ENCODE assay signal across 21 cellular contexts in the genomic region with DNA sequence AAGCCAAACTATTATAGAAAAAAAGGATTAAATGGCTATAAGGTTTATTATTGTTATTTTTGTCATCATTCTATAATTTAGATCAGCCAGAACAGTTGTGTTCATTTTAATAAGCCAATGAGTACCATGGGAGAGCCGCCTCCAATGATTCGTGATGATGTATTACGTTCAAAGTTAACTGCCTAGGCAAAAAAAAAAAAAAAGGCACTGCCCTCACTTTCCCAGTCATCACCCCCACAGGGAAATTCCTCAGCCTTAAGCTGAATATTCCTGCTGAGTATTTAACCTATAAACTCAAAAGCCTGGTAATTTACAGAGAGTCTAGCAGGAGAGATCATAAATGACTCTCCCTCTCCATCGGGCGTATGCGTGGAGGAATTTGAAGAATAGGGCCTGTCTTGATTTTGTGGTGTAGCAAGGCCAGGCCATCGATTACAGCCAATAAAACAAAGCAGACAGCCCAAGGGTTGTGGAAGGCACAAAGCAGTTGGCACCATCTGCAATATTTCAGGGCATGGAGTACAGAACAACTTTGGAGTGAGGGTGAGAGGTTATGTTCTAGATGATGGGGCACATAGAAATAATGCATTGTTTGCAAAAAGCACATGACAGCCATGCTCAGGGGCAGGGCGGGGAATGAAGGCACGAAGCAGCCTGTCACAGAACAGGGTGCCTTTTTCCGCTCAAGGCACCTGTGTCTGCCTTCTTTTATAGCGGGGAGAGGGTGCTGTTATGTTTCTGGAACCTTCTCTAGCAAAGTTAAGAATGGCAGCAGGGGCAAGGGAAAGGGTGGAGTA.
"Had no signal": no experiment of that assay in that cellular context is flagged by ENCODE, and none has a peak within 500 bp of the region (broad histone marks: within the 10 kb centered on the region; RNA-seq: fewer than 3 reads in every experiment).

No MANE protein-coding gene starts in this region.

- H3K4me1 ChIP-seq: stomach, testis had no signal

- H3K27me3 Mint-ChIP-seq: activated B cell treated with CpG ODN at 0.5 μM for 24 hours; activated CD8-positive, alpha-beta T cell treated with anti-CD3 and anti-CD28 coated beads for 36 hours had no signal

- DNase-seq: activated B cell treated with CpG ODN at 0.5 μM for 24 hours; activated CD4-positive, alpha-beta T cell treated with anti-CD3 and anti-CD28 coated beads for 48 hours; activated CD8-positive, alpha-beta T cell treated with anti-CD3 and anti-CD28 coated beads for 36 hours; activated effector memory CD4-positive, alpha-beta T cell treated with Interleukin-2 at 50 U/mL for 16 hours; activated naive CD4-positive, alpha-beta T cell treated with anti-CD3 and anti-CD28 coated beads, Interleukin-2, amount 50 U/mL, for 16 hours; activated T-cell treated with anti-CD3 and anti-CD28 coated beads, Interleukin-2, amount 50 U/mL, for 4 hours; dorsolateral prefrontal cortex; foreskin fibroblast; glutamatergic neuron; left cardiac atrium; ovary; stimulated activated CD4-positive, alpha-beta T cell treated with anti-CD3 and anti-CD28 coated beads, Interleukin-12 subunit alpha, Interleukin-12 subunit beta, amount 100 ng/mL, for 4 hours; stimulated activated CD4-positive, alpha-beta T cell treated with anti-CD3 and anti-CD28 coated beads, Interleukin-2, amount 100 ng/mL, for 24 hours; stomach; T-helper 2 cell; testis had no signal

- H3K27ac ChIP-seq: cardiac muscle cell, dorsolateral prefrontal cortex, esophagus muscularis mucosa, ovary, stomach, testis had no signal

- H3K4me1 Mint-ChIP-seq: activated B cell treated with CpG ODN at 0.5 μM for 24 hours had no signal

- ATAC-seq: activated CD8-positive, alpha-beta T cell treated with anti-CD3 and anti-CD28 coated beads for 36 hours; activated T-cell treated with anti-CD3 and anti-CD28 coated beads, Interleukin-2, amount 50 U/mL, for 4 hours; left cardiac atrium had no signal

- H3K27ac Mint-ChIP-seq: activated B cell treated with CpG ODN at 0.5 μM for 24 hours; activated CD8-positive, alpha-beta T cell treated with anti-CD3 and anti-CD28 coated beads for 36 hours had no signal

- H3K4me3 Mint-ChIP-seq: activated B cell treated with CpG ODN at 0.5 μM for 24 hours; activated CD8-positive, alpha-beta T cell treated with anti-CD3 and anti-CD28 coated beads for 36 hours; activated T-cell treated with anti-CD3 and anti-CD28 coated beads, Interleukin-2, amount 50 U/mL, for 4 hours had no signal

- H3K9me3 ChIP-seq: ovary, testis had no signal

- H3K27me3 ChIP-seq: cardiac muscle cell, dorsolateral prefrontal cortex, ovary, stomach, testis had no signal

- H3K36me3 ChIP-seq: cardiac muscle cell, esophagus muscularis mucosa, ovary, stomach had no signal

- H3K4me3 ChIP-seq: cardiac muscle cell, dorsolateral prefrontal cortex, esophagus muscularis mucosa, lung, ovary, stomach, testis had no signal

- FAIRE-seq: astrocyte, TTC549 had no signal
